18 cellular contexts compared by ENCODE assay signal in genomic region chr2:61362873-61363272, GRCh38.
DNase-seq lines count a peak whose midpoint lies in the region; ATAC-seq, FAIRE-seq and TF ChIP-seq lines count a peak whose summit lies in the region.
"Had no signal": no experiment of that assay in that cellular context is flagged by ENCODE, and none has a peak within 500 bp of the region (broad histone marks: within the 10 kb centered on the region; RNA-seq: fewer than 3 reads in every experiment).

No MANE protein-coding gene starts in this region.

- peaks cover 13% of the 10 kb centered on the region for H3K4me1 ChIP-seq in PC-3 (ENCODE audit: insufficient read depth, low read length)
- H3K4me1 ChIP-seq: Caco-2 had no signal

- no peaks in the 10 kb centered on the region for H3K9me3 ChIP-seq in PC-3 (ENCODE audit: low read length)
- H3K9me3 ChIP-seq: Caco-2 had no signal

- H3K79me2 ChIP-seq in PC-3 (ENCODE audit: low read length): peaks cover 22% of the 10 kb centered on the region

- H3K9ac ChIP-seq in PC-3 (ENCODE audit: low read length): no peak overlapping the region
- H3K9ac ChIP-seq: BLaER1, GM23248 had no signal

- no peaks in the 10 kb centered on the region for H3K27me3 ChIP-seq in PC-3 (ENCODE audit: low read length)
- H3K27me3 ChIP-seq: BLaER1 had no signal

- H3K4me2 ChIP-seq in PC-3 (ENCODE audit: low read length): no peak overlapping the region
- H3K4me2 ChIP-seq: BLaER1 had no signal

- peak overlapping the region; percentile 52 for H3K27ac ChIP-seq in PC-3 (ENCODE audit: low read length)
- H3K27ac ChIP-seq: BLaER1, C4-2B, GM23248 had no signal

- no peak for DNase-seq in PC-3
- no peak for DNase-seq in cardiac septum (ENCODE audit: low spot score)
- DNase-seq in NCI-H345 treated with DMSO at 0.1 percent for 48 hours (lab: John Stamatoyannopoulos, UW; ENCODE audit: unreplicated experiment): no peak
- DNase-seq in NCI-H1436 (lab: John Stamatoyannopoulos, UW): no peak
- DNase-seq: Caco-2; CD4-positive, CD25-positive, alpha-beta regulatory T cell; CD8-positive, alpha-beta T cell; DMS153; DND-41; GDM1; GM23248; H7 had no signal

- intact Hi-C loops in PC-3 (cut with micrococcal nuclease) (no loop called here), cardiac septum (cut with DNase I) (no loop called here)

- CTCF ChIA-PET in PC-3 (lab: Charles Lee): no interaction called here

- no peak overlapping the region for H3K4me3 ChIP-seq in PC-3 (ENCODE audit: low read length)
- H3K4me3 ChIP-seq: BLaER1, GM12878, GM23248 had no signal

- POLR2A ChIA-PET in PC-3 (lab: Charles Lee; ENCODE audit: unreplicated experiment): no interaction called here

- BruUV-seq in PC-3 (replicated peaks; lab: Mats Ljungman, UMichigan): no TSS peak

- H3K36me3 ChIP-seq in PC-3 (ENCODE audit: low read depth, low read length): peaks cover 22% of the 10 kb centered on the region; the same call in 1 of the 2 replicates

- H2AFZ ChIP-seq in PC-3 (ENCODE audit: low read length): no peak overlapping the region
- H2AFZ ChIP-seq: GM23248 had no signal

- H4K20me1 ChIP-seq in PC-3 (ENCODE audit: low read length): peaks cover 7% of the 10 kb centered on the region; the same call in 1 of the 2 replicates

- no peak for ATAC-seq in PC-3
- ATAC-seq: CD8-positive, alpha-beta T cell had no signal

- H3K9me2 ChIP-seq in PC-3 (replicated peaks; ENCODE audit: low read length): no peaks in the 10 kb centered on the region

- FAIRE-seq in G401.6 (lab: Jason Lieb, UNC) (peak; percentile 19), islet of Langerhans (lab: Jason Lieb, UNC) (peak; percentile 72)
- FAIRE-seq: GM12878, H1 had no signal

- no peak for TF ChIP-seq CTCF in PC-3 (conservative IDR thresholded peaks at IDR 0.05; ENCODE audit: low read depth, low read length)

- no peaks in the 10 kb centered on the region for H3F3A ChIP-seq in PC-3 (ENCODE audit: low read length, unreplicated experiment)
